Comparison of ENCODE assay signal across 2 cellular contexts in the genomic region with DNA sequence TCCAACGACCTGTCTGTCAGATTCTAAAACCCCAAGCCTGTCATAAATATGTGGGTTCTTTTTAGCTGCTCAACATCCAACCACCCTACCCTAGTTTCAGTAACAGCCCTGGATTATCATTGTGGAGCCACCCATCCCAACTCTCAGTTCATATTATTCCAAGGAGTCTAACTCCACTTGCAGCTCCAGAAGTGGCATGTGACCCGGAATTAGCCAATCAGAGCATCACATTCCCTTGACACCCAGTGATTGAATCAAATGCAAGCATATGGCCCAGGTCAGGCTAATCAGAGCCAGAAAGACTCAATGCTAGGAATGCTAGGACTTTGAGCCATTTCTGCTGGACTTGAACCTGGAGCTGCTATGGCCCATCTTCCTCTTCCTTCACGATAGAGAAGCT.
TF ChIP-seq lines count a peak whose summit lies in the region.

No MANE protein-coding gene starts in this region.

TF ChIP-seq in IMR-90, 13 proteins besides CTCF, POLR2A, EP300 and RAD21:
- TF ChIP-seq MXI1 (IDR thresholded peaks at IDR 0.05; ENCODE audit: borderline replicate concordance, low read depth, low read length) = no peak
- no peak for TF ChIP-seq SMC3 (IDR thresholded peaks at IDR 0.05; ENCODE audit: low read depth, low read length)
- no peak for TF ChIP-seq NFE2L2 (IDR thresholded peaks at IDR 0.05; ENCODE audit: low read depth, low read length)
- TF ChIP-seq MAZ (IDR thresholded peaks at IDR 0.05; ENCODE audit: borderline replicate concordance, low read depth, low read length) = no peak
- TF ChIP-seq, protein P1, sequence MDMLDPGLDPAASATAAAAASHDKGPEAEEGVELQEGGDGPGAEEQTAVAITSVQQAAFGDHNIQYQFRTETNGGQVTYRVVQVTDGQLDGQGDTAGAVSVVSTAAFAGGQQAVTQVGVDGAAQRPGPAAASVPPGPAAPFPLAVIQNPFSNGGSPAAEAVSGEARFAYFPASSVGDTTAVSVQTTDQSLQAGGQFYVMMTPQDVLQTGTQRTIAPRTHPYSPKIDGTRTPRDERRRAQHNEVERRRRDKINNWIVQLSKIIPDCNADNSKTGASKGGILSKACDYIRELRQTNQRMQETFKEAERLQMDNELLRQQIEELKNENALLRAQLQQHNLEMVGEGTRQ (IDR thresholded peaks at IDR 0.05; ENCODE audit: low read depth, low read length) = no peak
- TF ChIP-seq MAFK (IDR thresholded peaks at IDR 0.05; ENCODE audit: low read depth, low read length) = no peak

TF ChIP-seq in GM12891, 5 proteins besides CTCF, POLR2A, EP300 and RAD21:
- TF ChIP-seq SPI1 (IDR thresholded peaks at IDR 0.05; ENCODE audit: low read depth, low read length) (no peak), TAF1 (IDR thresholded peaks at IDR 0.05; ENCODE audit: low read depth, low read length) (no peak), POU2F2 (IDR thresholded peaks at IDR 0.05; ENCODE audit: low read depth, low read length) (no peak), PAX5 (IDR thresholded peaks at IDR 0.05; ENCODE audit: insufficient read depth, low read length, severe bottlenecking) (no peak), POLR2AphosphoS5 (IDR thresholded peaks at IDR 0.05; ENCODE audit: low read depth, low read length) (no peak)
